Comparison of ENCODE assay signal across 22 cellular contexts in the genomic region with DNA sequence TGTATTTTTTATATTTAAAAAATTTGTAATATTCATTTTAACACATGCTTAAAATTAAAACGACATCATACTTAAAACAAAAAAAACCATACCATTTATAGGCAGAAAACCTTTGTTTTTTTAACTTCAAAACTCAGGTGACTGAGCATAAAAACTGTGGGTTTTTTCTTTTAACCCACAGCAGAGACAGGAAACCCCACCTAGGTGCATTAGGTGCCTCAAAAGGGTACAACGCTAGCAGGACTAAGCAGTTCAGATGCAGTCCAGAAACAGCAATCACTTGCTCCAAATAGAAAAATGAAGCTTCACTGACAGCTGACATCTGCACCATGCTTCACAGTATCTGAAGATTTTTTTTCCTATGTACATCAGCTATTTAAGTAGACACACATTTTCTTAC. TPM values are rescaled to one million over a fixed set of nuclear protein-coding genes. Genes with fewer than 3 reads are reported as not detected.
DNase-seq lines count a peak whose midpoint lies in the region; ATAC-seq, FAIRE-seq and TF ChIP-seq lines count a peak whose summit lies in the region.
"Had no signal": no experiment of that assay in that cellular context is flagged by ENCODE, and none has a peak within 500 bp of the region (broad histone marks: within the 10 kb centered on the region; RNA-seq: fewer than 3 reads in every experiment).

No MANE protein-coding gene starts in this region.

- H4K20me1 ChIP-seq in Loucy (ENCODE audit: insufficient read depth, low read length, poor library complexity, severe bottlenecking), result no peaks in the 10 kb centered on the region
- H4K20me1 ChIP-seq: BLaER1 had no signal

- H3K4me3 Mint-ChIP-seq in activated CD4-positive, alpha-beta memory T cell treated with anti-CD3 and anti-CD28 coated beads, Interleukin-2, amount 10 ng/mL, durations not matched to agents 7 days and 5 days, result no peak overlapping the region
- H3K4me3 Mint-ChIP-seq: activated T-helper 1 cell treated with anti-CD3 and anti-CD28 coated beads, Interleukin-12 subunit alpha, Interleukin-12 subunit beta, Interleukin-2, Interleukin-4 antibody, amounts not matched to agents 30 ng/mL and 10 ng/mL and 1 ng/mL, durations not matched to agents 14 hours and 24 hours and 36 hours; brain; neural progenitor cell; WTC11 had no signal

- no peak overlapping the region for H2AFZ ChIP-seq in Loucy (ENCODE audit: low read length)
- H2AFZ ChIP-seq: hepatocyte, neural progenitor cell had no signal

- H3K4me1 Mint-ChIP-seq in activated CD4-positive, alpha-beta memory T cell treated with anti-CD3 and anti-CD28 coated beads, Interleukin-2, amount 10 ng/mL, durations not matched to agents 7 days and 5 days, result peaks cover 79% of the 10 kb centered on the region
- H3K4me1 Mint-ChIP-seq: brain, WTC11 had no signal

- peaks cover 50% of the 10 kb centered on the region for H3K4me1 ChIP-seq in Loucy (ENCODE audit: insufficient read depth, low read length, poor library complexity, severe bottlenecking)
- peaks cover 0 to 2% of the 10 kb centered on the region in 2 donors for H3K4me1 ChIP-seq in small intestine (ENCODE audit: control insufficient read depth in 2 of 2, insufficient read depth in 1 of 2, low read depth in 1 of 2, low read length in 1 of 2)
- H3K4me1 ChIP-seq: esophagus muscularis mucosa, neural progenitor cell had no signal

- peak; percentile 67 for DNase-seq in activated effector memory CD4-positive, alpha-beta T cell treated with anti-CD3 and anti-CD28 coated beads, Interleukin-2, amount 50 U/mL, for 16 hours
- DNase-seq in activated effector memory CD4-positive, alpha-beta T cell treated with Interleukin-2 at 50 U/mL for 16 hours, result no peak
- peak; percentile 54 for DNase-seq in activated CD4-positive, alpha-beta memory T cell treated with anti-CD3 and anti-CD28 coated beads, Interleukin-2, amount 10 ng/mL, durations not matched to agents 7 days and 5 days
- DNase-seq in small intestine, result peak; percentile 53
- DNase-seq in NCI-H524 treated with DMSO at 0.1 percent for 48 hours (lab: John Stamatoyannopoulos, UW), result no peak
- DNase-seq: NCI-H1105, NCI-H2029, NCI-H345, NCI-H82, upper lobe of right lung had no signal

- no peaks in the 10 kb centered on the region for H3K79me2 ChIP-seq in Loucy (ENCODE audit: insufficient read depth, low read length)
- H3K79me2 ChIP-seq: hepatocyte had no signal

- no peaks in the 10 kb centered on the region for H3K9me2 ChIP-seq in Loucy (replicated peaks; ENCODE audit: low read depth, low read length)

- CTCF ChIA-PET in activated CD4-positive, alpha-beta memory T cell treated with anti-CD3 and anti-CD28 coated beads, Interleukin-2, amount 10 ng/mL, durations not matched to agents 7 days and 5 days (lab: Charles Lee), result interaction anchor here (1.3 to 8.1 kb wide), 10 partner anchors 9 to 328 kb away, joined by 3 to 100 read pairs (median 5); no protein-coding TSS in a partner anchor

- H3K9me3 ChIP-seq in Loucy (ENCODE audit: insufficient read depth, low read depth, low read length), result no peaks in the 10 kb centered on the region
- no peaks in the 10 kb centered on the region for H3K9me3 ChIP-seq in small intestine (ENCODE audit: control insufficient read depth, low read depth)
- H3K9me3 ChIP-seq: BLaER1, esophagus muscularis mucosa, upper lobe of right lung had no signal

- H3K9ac ChIP-seq in Loucy (ENCODE audit: low read depth, low read length, poor library complexity, severe bottlenecking), result no peak overlapping the region
- H3K9ac ChIP-seq: BLaER1, neural progenitor cell had no signal

- POLR2A ChIA-PET in activated CD4-positive, alpha-beta memory T cell treated with anti-CD3 and anti-CD28 coated beads, Interleukin-2, amount 10 ng/mL, durations not matched to agents 7 days and 5 days (lab: Charles Lee), result interaction anchor here (0.8 to 11.1 kb wide), 15 partner anchors 10 to 360 kb away, joined by 3 to 211 read pairs (median 5); partner anchors contain the start of gene CNOT10

- TF ChIP-seq CTCF in Loucy (conservative IDR thresholded peaks at IDR 0.05; ENCODE audit: low read length), result no peak

- peak overlapping the region; percentile 98 for H3K27ac Mint-ChIP-seq in activated CD4-positive, alpha-beta memory T cell treated with anti-CD3 and anti-CD28 coated beads, Interleukin-2, amount 10 ng/mL, durations not matched to agents 7 days and 5 days
- H3K27ac Mint-ChIP-seq: brain, neural progenitor cell, WTC11 had no signal

- no peaks in the 10 kb centered on the region for H3K27me3 ChIP-seq in Loucy (ENCODE audit: insufficient read depth, low read length, poor library complexity, severe bottlenecking)
- H3K27me3 ChIP-seq in small intestine (ENCODE audit: control insufficient read depth in 2 of 2, insufficient read depth in 2 of 2, low read length in 2 of 2), result no peaks in the 10 kb centered on the region
- H3K27me3 ChIP-seq: BLaER1, esophagus muscularis mucosa, hepatocyte, neural progenitor cell, upper lobe of right lung had no signal

- FAIRE-seq in small intestine (lab: Jason Lieb, UNC), result peak; percentile 65
- FAIRE-seq: HTR-8/SVneo had no signal

- H3K4me3 ChIP-seq in Loucy (ENCODE audit: low read length, poor library complexity, severe bottlenecking), result peak overlapping the region; percentile 15
- H3K4me3 ChIP-seq in small intestine (ENCODE audit: low read depth in 1 of 2, low read length in 2 of 2), result no peak overlapping the region
- H3K4me3 ChIP-seq: BLaER1, esophagus muscularis mucosa, hepatocyte, neural progenitor cell, upper lobe of right lung had no signal

- peaks cover 54% of the 10 kb centered on the region for H3K36me3 Mint-ChIP-seq in activated CD4-positive, alpha-beta memory T cell treated with anti-CD3 and anti-CD28 coated beads, Interleukin-2, amount 10 ng/mL, durations not matched to agents 7 days and 5 days (ENCODE audit: low read depth)
- H3K36me3 Mint-ChIP-seq: WTC11 had no signal

- 59 to 90% (median 65%) methylated on average over 2 of the region's 2 CpGs for WGBS in small intestine, 3 donors

- no peaks in the 10 kb centered on the region for H3K9me3 Mint-ChIP-seq in activated CD4-positive, alpha-beta memory T cell treated with anti-CD3 and anti-CD28 coated beads, Interleukin-2, amount 10 ng/mL, durations not matched to agents 7 days and 5 days
- H3K9me3 Mint-ChIP-seq: activated T-helper 1 cell treated with anti-CD3 and anti-CD28 coated beads, Interleukin-12 subunit alpha, Interleukin-12 subunit beta, Interleukin-2, Interleukin-4 antibody, amounts not matched to agents 30 ng/mL and 10 ng/mL and 1 ng/mL, durations not matched to agents 14 hours and 24 hours and 36 hours; brain; neural progenitor cell; T-helper 1 cell treated with Interleukin-12 subunit alpha and Interleukin-12 subunit beta and Interleukin-4 antibody, amounts not matched to agents 30 μg/mL and 1 μg/mL, for 36 hours; WTC11 had no signal

- no peak overlapping the region for H3K27ac ChIP-seq in small intestine (ENCODE audit: low read depth in 1 of 2, low read length in 1 of 2)
- H3K27ac ChIP-seq: BLaER1, esophagus muscularis mucosa, hepatocyte, neural progenitor cell, upper lobe of right lung had no signal

- ATAC-seq in HG03045 (IDR thresholded peaks at IDR 0.05; ENCODE audit: unreplicated experiment) (no peak), HG03139 (IDR thresholded peaks at IDR 0.05; ENCODE audit: unreplicated experiment) (no peak)
- ATAC-seq: upper lobe of right lung, WTC11 had no signal

- peaks cover 2% of the 10 kb centered on the region; the same call in 1 of the 2 replicates for H3K36me3 ChIP-seq in Loucy (ENCODE audit: insufficient read depth, low read length)
- H3K36me3 ChIP-seq in small intestine (ENCODE audit: control insufficient read depth in 2 of 2, insufficient read depth in 2 of 2, low read length in 2 of 2), result peaks cover 0 to 4% of the 10 kb centered on the region in 2 donors
- H3K36me3 ChIP-seq: neural progenitor cell had no signal

- peak overlapping the region; percentile 23 for H3K4me2 ChIP-seq in Loucy (ENCODE audit: low read depth, low read length, poor library complexity, severe bottlenecking)
- H3K4me2 ChIP-seq: BLaER1, hepatocyte, neural progenitor cell had no signal

- no peaks in the 10 kb centered on the region for H3K27me3 Mint-ChIP-seq in activated CD4-positive, alpha-beta memory T cell treated with anti-CD3 and anti-CD28 coated beads, Interleukin-2, amount 10 ng/mL, durations not matched to agents 7 days and 5 days
- H3K27me3 Mint-ChIP-seq: brain had no signal

- peaks cover 7% of the 10 kb centered on the region; the same call in 1 of the 2 replicates for H3F3A ChIP-seq in Loucy (ENCODE audit: low read depth)

RNA-seq across cellular contexts. Expression of gene GLB1, which starts 52.3 kb away (rescaled TPM):
- total RNA-seq in activated CD4-positive, alpha-beta memory T cell treated with anti-CD3 and anti-CD28 coated beads, Interleukin-2, amount 10 ng/mL, durations not matched to agents 7 days and 5 days, result 10 to 100 TPM; 50.0 to 51.7 TPM
- 10 to 100 TPM; 19.2 to 29.8 (median 19.5) TPM for polyA plus RNA-seq in small intestine

RNA-seq across cellular contexts. Expression of gene TMPPE, which starts 52.3 kb away (rescaled TPM):
- total RNA-seq in activated CD4-positive, alpha-beta memory T cell treated with anti-CD3 and anti-CD28 coated beads, Interleukin-2, amount 10 ng/mL, durations not matched to agents 7 days and 5 days, result 1 to 10 TPM; 9.1 to 9.7 TPM
- polyA plus RNA-seq in small intestine, result 1 to 10 TPM in 1 of 3 donors, under 1 TPM in 1, not detected in 1; 0.27 to 2.2 TPM

Comparison
In these comparisons a context has a peak if more than half of its experiments do, and no peak if none do; other contexts are left out.
1. DNase-seq: peak in activated effector memory CD4-positive, alpha-beta T cell treated with anti-CD3 and anti-CD28 coated beads, Interleukin-2, amount 50 U/mL, for 16 hours (single experiment), activated CD4-positive, alpha-beta memory T cell treated with anti-CD3 and anti-CD28 coated beads, Interleukin-2, amount 10 ng/mL, durations not matched to agents 7 days and 5 days (single experiment) and small intestine (single experiment); none in activated effector memory CD4-positive, alpha-beta T cell treated with Interleukin-2 at 50 U/mL for 16 hours (single experiment) and NCI-H524 treated with DMSO at 0.1 percent for 48 hours (single experiment).